10 cellular contexts compared by ENCODE assay signal in the genomic region with DNA sequence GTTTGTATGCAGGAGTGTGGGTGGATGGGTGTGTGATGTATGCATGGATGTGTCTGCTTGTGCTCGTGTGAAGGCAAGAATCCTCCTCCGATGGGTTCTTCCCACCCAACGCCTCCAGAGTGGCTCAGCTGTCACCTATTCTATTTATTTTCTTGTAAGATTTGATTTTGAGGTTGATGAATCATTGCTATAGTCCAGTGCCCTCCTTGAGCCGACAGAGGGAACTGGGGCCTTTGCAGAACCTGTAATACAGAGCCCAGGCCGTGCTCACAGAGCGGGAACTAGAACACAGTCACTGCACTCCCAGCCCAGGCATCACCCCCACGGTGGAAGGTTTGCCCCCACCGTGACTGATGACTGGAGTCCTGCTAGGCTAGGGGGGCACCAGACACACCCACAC. TPM values are rescaled to one million over a fixed set of nuclear protein-coding genes. Genes with fewer than 3 reads are reported as not detected.
DNase-seq lines count a peak whose midpoint lies in the region; ATAC-seq and TF ChIP-seq lines count a peak whose summit lies in the region.
"Had no signal": no experiment of that assay in that cellular context is flagged by ENCODE, and none has a peak within 500 bp of the region (broad histone marks: within the 10 kb centered on the region; RNA-seq: fewer than 3 reads in every experiment).

No MANE protein-coding gene starts in this region.

- ATAC-seq in upper lobe of left lung (ENCODE audit: low FRiP score in 2 of 2), result no peak

- DNase-seq in upper lobe of left lung (no peak), KBM-7 (no peak), NOMO-1 treated with DMSO at 0.1 percent for 48 hours (lab: John Stamatoyannopoulos, UW; ENCODE audit: unreplicated experiment) (no peak), superior temporal gyrus (ENCODE audit: extremely low spot score) (no peak)
- DNase-seq: NCI-H2107 had no signal

- H3K27me3 ChIP-seq in HUES6 (ENCODE audit: control insufficient read depth, insufficient read depth, low read length) (peaks cover 42% of the 10 kb centered on the region), duodenal mucosa (ENCODE audit: control insufficient read depth in 1 of 2, insufficient read depth in 2 of 2, low read length in 2 of 2) (peaks cover 5% of the 10 kb centered on the region in 2 donors), mucosa of rectum (ENCODE audit: control insufficient read depth in 2 of 2, insufficient read depth in 2 of 2, low read length in 2 of 2) (peaks cover 0 to 4% of the 10 kb centered on the region in 2 donors), upper lobe of left lung (peaks cover 0 to 15% (median 6%) of the 10 kb centered on the region in 4 donors)

- in situ Hi-C loops in KBM-7 (cut with MboI; ENCODE audit: low pct_unique_long_range_greater_than_20kb, low sequenced_read_pairs), result no loop called here

- peaks cover 9% of the 10 kb centered on the region for H3K9me3 ChIP-seq in HUES6 (ENCODE audit: control insufficient read depth, insufficient read depth, low read depth, low read length)
- no peaks in the 10 kb centered on the region for H3K9me3 ChIP-seq in duodenal mucosa (ENCODE audit: control insufficient read depth in 1 of 2, low read length in 2 of 2)
- H3K9me3 ChIP-seq in mucosa of rectum (ENCODE audit: control insufficient read depth in 2 of 2, low read length in 2 of 2), result no peaks in the 10 kb centered on the region
- H3K9me3 ChIP-seq in upper lobe of left lung, result no peaks in the 10 kb centered on the region

- H3K4me3 ChIP-seq in HUES6 (ENCODE audit: low read depth, low read length) (0 out of 2 replicates have a peak overlapping the region, but pooled peaks have one; percentile 75), duodenal mucosa (ENCODE audit: low read depth in 1 of 2, low read length in 2 of 2) (peak overlapping the region; percentile 50 to 67), mucosa of rectum (ENCODE audit: low read length in 2 of 2) (peak overlapping the region; percentile 70 to 73), upper lobe of left lung (peak overlapping the region in 3 of 4 donors; percentile 34 to 57 (median 54))
- H3K4me3 ChIP-seq: PC-9 had no signal

- peaks cover 26% of the 10 kb centered on the region for H3K36me3 ChIP-seq in HUES6 (ENCODE audit: control insufficient read depth, insufficient read depth, low read length)
- peaks cover 0 to 5% of the 10 kb centered on the region in 2 donors for H3K36me3 ChIP-seq in duodenal mucosa (ENCODE audit: control insufficient read depth in 1 of 2, insufficient read depth in 2 of 2, low read length in 2 of 2)
- peaks cover 0 to 4% of the 10 kb centered on the region in 2 donors for H3K36me3 ChIP-seq in mucosa of rectum (ENCODE audit: control insufficient read depth in 2 of 2, insufficient read depth in 2 of 2, low read length in 2 of 2)
- H3K36me3 ChIP-seq in upper lobe of left lung, result peaks cover 0 to 7% (median 0%) of the 10 kb centered on the region in 4 donors

- H3K4me1 ChIP-seq in HUES6 (ENCODE audit: control insufficient read depth, insufficient read depth, low read length), result peaks cover 45% of the 10 kb centered on the region
- H3K4me1 ChIP-seq in duodenal mucosa (ENCODE audit: control insufficient read depth in 1 of 2, insufficient read depth in 2 of 2, low read length in 2 of 2), result peaks cover 18 to 22% of the 10 kb centered on the region in 2 donors
- peaks cover 20 to 41% of the 10 kb centered on the region in 2 donors for H3K4me1 ChIP-seq in mucosa of rectum (ENCODE audit: control insufficient read depth in 2 of 2, insufficient read depth in 2 of 2, low read length in 2 of 2)
- H3K4me1 ChIP-seq in upper lobe of left lung, result peaks cover 12 to 35% (median 27%) of the 10 kb centered on the region in 4 donors

- TF ChIP-seq CTCF in upper lobe of left lung (IDR thresholded peaks at IDR 0.05), result no peak

- 48 to 78% methylated on average over 8 of the region's 8 CpGs for WGBS in upper lobe of left lung, 2 donors

- no peak for TF ChIP-seq POLR2A in upper lobe of left lung (IDR thresholded peaks at IDR 0.05)

- H3K27ac ChIP-seq in HUES6 (ENCODE audit: low read depth, low read length) (no peak overlapping the region), duodenal mucosa (ENCODE audit: low read depth, low read length) (no peak overlapping the region), mucosa of rectum (ENCODE audit: low read depth in 2 of 2, low read length in 2 of 2) (no peak overlapping the region), upper lobe of left lung (peak overlapping the region in 1 of 4 donors; percentile 84)
- H3K27ac ChIP-seq: PC-9 had no signal

- H3K9ac ChIP-seq in HUES6 (ENCODE audit: low read length), result no peak overlapping the region
- no peak overlapping the region for H3K9ac ChIP-seq in duodenal mucosa (ENCODE audit: low read depth in 1 of 2, low read length in 2 of 2)
- H3K9ac ChIP-seq in mucosa of rectum (ENCODE audit: low read depth in 1 of 2, low read length in 2 of 2), result peak overlapping the region in 1 of 2 donors; percentile 67

- no peak for TF ChIP-seq EP300 in upper lobe of left lung (IDR thresholded peaks at IDR 0.05)

RNA-seq across cellular contexts. Expression of a gene that starts 2.1 kb away (rescaled TPM):
- 100 to 1,000 TPM in 5 of 6 donors, 10 to 100 TPM in 1; 54.2 to 303 (median 160) TPM for total RNA-seq in upper lobe of left lung
- total RNA-seq: osteocyte, PC-9 had no signal

RNA-seq across cellular contexts. Expression of a gene that starts 16.0 kb away (rescaled TPM):
- total RNA-seq in upper lobe of left lung, result 100 to 1,000 TPM in 1 of 6 donors, 10 to 100 TPM in 5; 12.1 to 123 (median 24.1) TPM
- total RNA-seq: osteocyte had no signal

RNA-seq across cellular contexts. Expression of a gene that starts 16.2 kb away (rescaled TPM):
- total RNA-seq in upper lobe of left lung, result 10 to 100 TPM; 15.4 to 31.4 (median 19.2) TPM
- total RNA-seq: osteocyte had no signal

RNA-seq across cellular contexts. Expression of a gene that starts 29.3 kb away (rescaled TPM):
- total RNA-seq in upper lobe of left lung, result 100 to 1,000 TPM in 4 of 6 donors, 10 to 100 TPM in 2; 65.2 to 125 (median 105) TPM

RNA-seq across cellular contexts. Expression of a gene that starts 39.8 kb away (rescaled TPM):
- total RNA-seq in upper lobe of left lung, result 1 to 10 TPM; 3.0 to 6.5 (median 5.5) TPM
